Comparison of ENCODE assay signal across 30 cellular contexts in genomic region chr16:78784773-78785172, GRCh38.
"Had no signal": no experiment of that assay in that cellular context is flagged by ENCODE, and none has a peak within 500 bp of the region (broad histone marks: within the 10 kb centered on the region; RNA-seq: fewer than 3 reads in every experiment).

No MANE protein-coding gene starts in this region.

- H3K4me3 Mint-ChIP-seq: activated CD4-positive, alpha-beta T cell treated with anti-CD3 and anti-CD28 coated beads, Interleukin-2, amount 10 ng/mL, durations not matched to agents 7 days and 5 days; activated CD8-positive, alpha-beta memory T cell treated with anti-CD3 and anti-CD28 coated beads, Interleukin-2, amount 10 ng/mL, durations not matched to agents 7 days and 5 days; activated CD8-positive, alpha-beta T cell treated with anti-CD3 and anti-CD28 coated beads, Interleukin-2, amount 10 ng/mL, durations not matched to agents 7 days and 5 days; activated naive CD4-positive, alpha-beta T cell treated with anti-CD3 and anti-CD28 coated beads, Interleukin-2, amount 10 ng/mL, durations not matched to agents 7 days and 5 days; activated naive CD8-positive, alpha-beta T cell treated with anti-CD3 and anti-CD28 coated beads, Interleukin-2, amount 10 ng/mL, durations not matched to agents 7 days and 5 days; activated T-helper 1 cell treated with anti-CD3 and anti-CD28 coated beads, Interleukin-12 subunit alpha, Interleukin-12 subunit beta, Interleukin-2, Interleukin-4 antibody, amounts not matched to agents 30 ng/mL and 10 ng/mL and 1 ng/mL, durations not matched to agents 14 hours and 24 hours and 36 hours; brain; central memory CD8-positive, alpha-beta T cell; dendritic cell treated with granulocyte-macrophage colony-stimulating factor and Interleukin-4, amounts not matched to agents 40 ng/mL and 50 ng/mL, for 4 days; WTC11 had no signal

- H3K4me1 Mint-ChIP-seq: brain had no signal

- H3K9me3 ChIP-seq: ascending aorta, breast epithelium, esophagus squamous epithelium, gastroesophageal sphincter had no signal

- H3K27ac ChIP-seq: ascending aorta, breast epithelium, coronary artery, dorsolateral prefrontal cortex, epithelial cell of prostate, esophagus squamous epithelium, gastroesophageal sphincter, VCaP had no signal

- DNase-seq: activated CD4-positive, alpha-beta T cell treated with anti-CD3 and anti-CD28 coated beads for 1 hour; activated CD4-positive, alpha-beta T cell treated with anti-CD3 and anti-CD28 coated beads for 4 hours; activated CD4-positive, alpha-beta T cell treated with anti-CD3 and anti-CD28 coated beads, Interleukin-2, amount 10 ng/mL, durations not matched to agents 7 days and 5 days; activated CD4-positive, alpha-beta T cell treated with anti-CD3 and anti-CD28 coated beads, Interleukin-2, amount 50 U/mL, for 4 hours; activated CD8-positive, alpha-beta memory T cell treated with anti-CD3 and anti-CD28 coated beads, Interleukin-2, amount 10 ng/mL, durations not matched to agents 7 days and 5 days; activated CD8-positive, alpha-beta memory T cell treated with anti-CD3 and anti-CD28 coated beads, Interleukin-2, amount 50 U/mL, for 4 hours; activated CD8-positive, alpha-beta T cell treated with anti-CD3 and anti-CD28 coated beads, Interleukin-2, amount 10 ng/mL, durations not matched to agents 7 days and 5 days; activated gamma-delta T cell; activated naive CD4-positive, alpha-beta T cell; activated naive CD4-positive, alpha-beta T cell treated with anti-CD3 and anti-CD28 coated beads, Interleukin-2, amount 10 ng/mL, durations not matched to agents 7 days and 5 days; activated naive CD8-positive, alpha-beta T cell treated with anti-CD3 and anti-CD28 coated beads, Interleukin-2, amount 10 ng/mL, durations not matched to agents 7 days and 5 days; activated T-cell treated with anti-CD3 and anti-CD28 coated beads, Interleukin-2, amount 50 U/mL, for 1 hour; activated T-cell treated with anti-CD3 and anti-CD28 coated beads, Interleukin-2, amount 50 U/mL, for 48 hours; dorsolateral prefrontal cortex; effector memory CD4-positive, alpha-beta T cell; esophagus squamous epithelium; foreskin melanocyte; T-helper 2 cell had no signal

- H3K36me3 Mint-ChIP-seq: activated naive CD4-positive, alpha-beta T cell treated with anti-CD3 and anti-CD28 coated beads, Interleukin-2, amount 10 ng/mL, durations not matched to agents 7 days and 5 days; activated naive CD8-positive, alpha-beta T cell treated with anti-CD3 and anti-CD28 coated beads, Interleukin-2, amount 10 ng/mL, durations not matched to agents 7 days and 5 days; brain; WTC11 had no signal

- H3K36me3 ChIP-seq: ascending aorta, breast epithelium, esophagus squamous epithelium, gastroesophageal sphincter had no signal

- H3K4me1 ChIP-seq: ascending aorta, breast epithelium, esophagus squamous epithelium, gastroesophageal sphincter had no signal

- H3K27ac Mint-ChIP-seq: activated CD4-positive, alpha-beta T cell treated with anti-CD3 and anti-CD28 coated beads, Interleukin-2, amount 10 ng/mL, durations not matched to agents 7 days and 5 days; activated CD8-positive, alpha-beta memory T cell treated with anti-CD3 and anti-CD28 coated beads, Interleukin-2, amount 10 ng/mL, durations not matched to agents 7 days and 5 days; activated CD8-positive, alpha-beta T cell treated with anti-CD3 and anti-CD28 coated beads, Interleukin-2, amount 10 ng/mL, durations not matched to agents 7 days and 5 days; activated naive CD4-positive, alpha-beta T cell treated with anti-CD3 and anti-CD28 coated beads, Interleukin-2, amount 10 ng/mL, durations not matched to agents 7 days and 5 days; activated naive CD4-positive, alpha-beta T cell treated with anti-CD3 and anti-CD28 coated beads, Interleukin-2, amount 50 U/mL, for 72 hours; activated naive CD8-positive, alpha-beta T cell treated with anti-CD3 and anti-CD28 coated beads, Interleukin-2, amount 10 ng/mL, durations not matched to agents 7 days and 5 days; activated T-helper 1 cell treated with anti-CD3 and anti-CD28 coated beads, Interleukin-12 subunit alpha, Interleukin-12 subunit beta, Interleukin-2, Interleukin-4 antibody, amounts not matched to agents 30 ng/mL and 10 ng/mL and 1 ng/mL, durations not matched to agents 14 hours and 24 hours and 36 hours; brain; dendritic cell treated with granulocyte-macrophage colony-stimulating factor and Interleukin-4, amounts not matched to agents 40 ng/mL and 50 ng/mL, for 4 days; WTC11 had no signal

- H3K4me3 ChIP-seq: ascending aorta, breast epithelium, coronary artery, dorsolateral prefrontal cortex, esophagus squamous epithelium, gastroesophageal sphincter had no signal

- H3K9me3 Mint-ChIP-seq: activated CD4-positive, alpha-beta T cell treated with anti-CD3 and anti-CD28 coated beads, Interleukin-2, amount 10 ng/mL, durations not matched to agents 7 days and 5 days; activated naive CD4-positive, alpha-beta T cell treated with anti-CD3 and anti-CD28 coated beads, Interleukin-2, amount 10 ng/mL, durations not matched to agents 7 days and 5 days; activated T-helper 1 cell treated with anti-CD3 and anti-CD28 coated beads, Interleukin-12 subunit alpha, Interleukin-12 subunit beta, Interleukin-2, Interleukin-4 antibody, amounts not matched to agents 30 ng/mL and 10 ng/mL and 1 ng/mL, durations not matched to agents 14 hours and 24 hours and 36 hours; brain; central memory CD8-positive, alpha-beta T cell; dendritic cell treated with granulocyte-macrophage colony-stimulating factor and Interleukin-4, amounts not matched to agents 40 ng/mL and 50 ng/mL, for 4 days; WTC11 had no signal

- H3K27me3 ChIP-seq: ascending aorta, breast epithelium, dorsolateral prefrontal cortex, esophagus squamous epithelium, gastroesophageal sphincter had no signal

- ATAC-seq: activated CD8-positive, alpha-beta memory T cell treated with anti-CD3 and anti-CD28 coated beads, Interleukin-2, amount 10 ng/mL, durations not matched to agents 7 days and 5 days; activated CD8-positive, alpha-beta T cell treated with anti-CD3 and anti-CD28 coated beads, Interleukin-2, amount 10 ng/mL, durations not matched to agents 7 days and 5 days; activated naive CD4-positive, alpha-beta T cell treated with anti-CD3 and anti-CD28 coated beads, Interleukin-2, amount 50 U/mL, for 72 hours; gastroesophageal sphincter; WTC11 had no signal
